Comparison of ENCODE assay signal across 8 cellular contexts in the genomic region with DNA sequence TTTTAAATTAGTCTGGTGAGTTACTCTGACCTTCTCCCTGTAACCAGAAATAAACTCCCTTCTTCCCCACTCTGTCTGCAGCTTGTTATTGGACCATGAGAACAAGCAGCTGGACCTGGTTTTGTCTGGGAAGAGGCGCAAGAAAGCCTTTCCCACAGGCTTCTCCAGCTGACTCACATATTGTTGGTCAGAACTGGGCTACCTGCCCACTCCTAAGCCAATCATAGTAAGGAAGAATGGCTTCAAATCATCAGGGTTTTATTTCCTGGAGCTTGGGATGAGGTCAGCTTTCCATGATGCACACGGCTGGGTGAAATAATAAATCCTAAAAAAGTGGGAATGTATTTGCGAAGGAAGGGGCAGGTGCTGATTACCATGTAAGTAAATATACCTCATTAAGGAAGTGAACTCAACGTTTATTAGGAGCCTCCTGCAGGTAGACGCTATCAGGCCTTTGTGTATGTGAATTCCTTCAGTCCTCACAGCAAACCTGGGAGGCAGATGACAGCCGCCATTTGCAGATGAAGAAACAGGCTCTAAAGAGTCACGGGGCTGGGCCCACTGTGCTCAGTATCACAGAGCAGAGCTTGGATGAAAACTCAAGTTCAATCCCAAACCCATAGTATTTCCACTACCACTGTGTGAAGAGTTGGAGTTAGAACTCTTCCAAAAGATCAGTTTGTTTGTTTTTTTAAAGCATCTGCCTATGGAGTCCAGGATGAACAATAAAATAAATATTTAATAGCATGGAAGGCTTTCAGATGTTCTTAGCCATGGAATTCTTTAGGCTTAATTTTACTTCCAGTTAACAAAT. TPM values are rescaled to one million over a fixed set of nuclear protein-coding genes. Genes with fewer than 3 reads are reported as not detected.
DNase-seq lines count a peak whose midpoint lies in the region; ATAC-seq, FAIRE-seq and TF ChIP-seq lines count a peak whose summit lies in the region.

No MANE protein-coding gene starts in this region.

- TF ChIP-seq CTCF in CD8-positive, alpha-beta T cell (IDR thresholded peaks at IDR 0.05), result no peak

- peaks cover 5% of the 10 kb centered on the region for H3K4me1 Mint-ChIP-seq in CD8-positive, alpha-beta T cell (ENCODE audit: low read depth)
- H3K4me1 Mint-ChIP-seq in activated CD4-positive, alpha-beta memory T cell treated with anti-CD3 and anti-CD28 coated beads for 36 hours (ENCODE audit: low read depth), result peaks cover 7% of the 10 kb centered on the region

- H3K4me1 ChIP-seq in CD8-positive, alpha-beta T cell (ENCODE audit: insufficient read depth, low read length), result no peaks in the 10 kb centered on the region

- POLR2A ChIA-PET in CD8-positive, alpha-beta T cell (lab: Charles Lee), result no interaction called here
- POLR2A ChIA-PET in activated CD4-positive, alpha-beta memory T cell treated with anti-CD3 and anti-CD28 coated beads for 36 hours (lab: Charles Lee), result no interaction called here

- ATAC-seq in CD8-positive, alpha-beta T cell, result no peak
- ATAC-seq in HG02885 (IDR thresholded peaks at IDR 0.05; ENCODE audit: poor library complexity, unreplicated experiment), result no peak

- no peaks in the 10 kb centered on the region for H3K36me3 ChIP-seq in CD8-positive, alpha-beta T cell (ENCODE audit: insufficient read depth, low read length)

- H3K27ac Mint-ChIP-seq in CD8-positive, alpha-beta T cell, result no peak overlapping the region
- H3K27ac Mint-ChIP-seq in activated CD4-positive, alpha-beta memory T cell treated with anti-CD3 and anti-CD28 coated beads for 36 hours, result no peak overlapping the region

- no peak for FAIRE-seq in frontal cortex (lab: Jason Lieb, UNC)

- H3K4me3 Mint-ChIP-seq in CD8-positive, alpha-beta T cell, result no peak overlapping the region
- no peak overlapping the region for H3K4me3 Mint-ChIP-seq in activated CD4-positive, alpha-beta memory T cell treated with anti-CD3 and anti-CD28 coated beads for 36 hours

- intact Hi-C loops in CD8-positive, alpha-beta T cell (cut with DNase I, micrococcal nuclease), result no loop called here
- intact Hi-C loops in activated CD4-positive, alpha-beta memory T cell treated with anti-CD3 and anti-CD28 coated beads for 36 hours (cut with micrococcal nuclease), result no loop called here

- CTCF ChIA-PET in CD8-positive, alpha-beta T cell (lab: Charles Lee), result interaction anchor here (0.7 kb wide), 1 partner anchor 32 kb away, joined by 3 read pairs; no protein-coding TSS in a partner anchor
- CTCF ChIA-PET in activated CD4-positive, alpha-beta memory T cell treated with anti-CD3 and anti-CD28 coated beads for 36 hours (lab: Charles Lee), result no interaction called here

- no peak overlapping the region for H3K4me3 ChIP-seq in CD8-positive, alpha-beta T cell (ENCODE audit: low read depth, low read length)

- no peaks in the 10 kb centered on the region for H3K9me3 ChIP-seq in CD8-positive, alpha-beta T cell (ENCODE audit: low read length)

- no peak overlapping the region for H3K27ac ChIP-seq in CD8-positive, alpha-beta T cell (ENCODE audit: low read depth, low read length)

- H3K27me3 ChIP-seq in CD8-positive, alpha-beta T cell (ENCODE audit: insufficient read depth, low read length), result no peaks in the 10 kb centered on the region

- H3K9me3 Mint-ChIP-seq in CD8-positive, alpha-beta T cell, result no peaks in the 10 kb centered on the region
- no peaks in the 10 kb centered on the region for H3K9me3 Mint-ChIP-seq in activated CD4-positive, alpha-beta memory T cell treated with anti-CD3 and anti-CD28 coated beads for 36 hours

- H3K36me3 Mint-ChIP-seq in CD8-positive, alpha-beta T cell, result no peaks in the 10 kb centered on the region
- no peaks in the 10 kb centered on the region for H3K36me3 Mint-ChIP-seq in activated CD4-positive, alpha-beta memory T cell treated with anti-CD3 and anti-CD28 coated beads for 36 hours

- no peaks in the 10 kb centered on the region for H3K27me3 Mint-ChIP-seq in CD8-positive, alpha-beta T cell (ENCODE audit: low read depth)
- no peaks in the 10 kb centered on the region for H3K27me3 Mint-ChIP-seq in activated CD4-positive, alpha-beta memory T cell treated with anti-CD3 and anti-CD28 coated beads for 36 hours

- DNase-seq in Daoy (ENCODE audit: low read depth) (peak; percentile 96), SW480 (ENCODE audit: low spot score) (peak; percentile 52), frontal cortex (ENCODE audit: low spot score in 2 of 2) (peak; percentile 36 to 72), pulmonary artery endothelial cell (ENCODE audit: low read depth, low spot score) (peak; percentile 99), iPS-NIHi7 (ENCODE audit: extremely low spot score) (no peak)
- no peak for DNase-seq in CD8-positive, alpha-beta T cell
- no peak for DNase-seq in activated CD4-positive, alpha-beta memory T cell treated with anti-CD3 and anti-CD28 coated beads for 36 hours

RNA-seq across cellular contexts. Expression of a gene that starts 32.7 kb away (rescaled TPM):
- total RNA-seq in Daoy (2014; rRNA removed; shearing (Covaris generic)), result 6.4 and 8.3 TPM in 2 replicates
- total RNA-seq in frontal cortex, result not detected
- 14.5 and 16.7 TPM in 2 replicates for total RNA-seq in pulmonary artery endothelial cell
- total RNA-seq in CD8-positive, alpha-beta T cell, result 1 to 10 TPM; 4.8 to 5.4 TPM
- 10 to 100 TPM; 20.1 to 20.2 TPM for total RNA-seq in activated CD4-positive, alpha-beta memory T cell treated with anti-CD3 and anti-CD28 coated beads for 36 hours

RNA-seq across cellular contexts. Expression of a gene that starts 54.6 kb away (rescaled TPM):
- 35.3 and 41.3 TPM in 2 replicates for total RNA-seq in Daoy (2014; rRNA removed; shearing (Covaris generic))
- total RNA-seq in frontal cortex (35.1 TPM), pulmonary artery endothelial cell (80.9 and 124 TPM in 2 replicates)
- total RNA-seq in CD8-positive, alpha-beta T cell, result 10 to 100 TPM; 23.5 to 24.8 TPM
- 10 to 100 TPM; 57.8 to 63.4 TPM for total RNA-seq in activated CD4-positive, alpha-beta memory T cell treated with anti-CD3 and anti-CD28 coated beads for 36 hours

RNA-seq across cellular contexts. Expression of a gene that starts 54.9 kb away (rescaled TPM):
- total RNA-seq in Daoy (2014; rRNA removed; shearing (Covaris generic)), result 3.5 and 7.9 TPM in 2 replicates
- total RNA-seq in frontal cortex (6.1 TPM), pulmonary artery endothelial cell (5.9 and 7.1 TPM in 2 replicates)
- 1 to 10 TPM; 1.7 to 2.1 TPM for total RNA-seq in CD8-positive, alpha-beta T cell
- 1 to 10 TPM; 5.9 to 6.4 TPM for total RNA-seq in activated CD4-positive, alpha-beta memory T cell treated with anti-CD3 and anti-CD28 coated beads for 36 hours

Comparison
In these comparisons a context has a peak if more than half of its experiments do, and no peak if none do; other contexts are left out.
1. DNase-seq: peak in Daoy (single experiment), SW480 (single experiment), frontal cortex (2 of 2) and pulmonary artery endothelial cell (single experiment); none in iPS-NIHi7 (single experiment), CD8-positive, alpha-beta T cell (0 of 7) and activated CD4-positive, alpha-beta memory T cell treated with anti-CD3 and anti-CD28 coated beads for 36 hours (single experiment).